ENCODE assay signal across 8 cellular contexts in the genomic region with DNA sequence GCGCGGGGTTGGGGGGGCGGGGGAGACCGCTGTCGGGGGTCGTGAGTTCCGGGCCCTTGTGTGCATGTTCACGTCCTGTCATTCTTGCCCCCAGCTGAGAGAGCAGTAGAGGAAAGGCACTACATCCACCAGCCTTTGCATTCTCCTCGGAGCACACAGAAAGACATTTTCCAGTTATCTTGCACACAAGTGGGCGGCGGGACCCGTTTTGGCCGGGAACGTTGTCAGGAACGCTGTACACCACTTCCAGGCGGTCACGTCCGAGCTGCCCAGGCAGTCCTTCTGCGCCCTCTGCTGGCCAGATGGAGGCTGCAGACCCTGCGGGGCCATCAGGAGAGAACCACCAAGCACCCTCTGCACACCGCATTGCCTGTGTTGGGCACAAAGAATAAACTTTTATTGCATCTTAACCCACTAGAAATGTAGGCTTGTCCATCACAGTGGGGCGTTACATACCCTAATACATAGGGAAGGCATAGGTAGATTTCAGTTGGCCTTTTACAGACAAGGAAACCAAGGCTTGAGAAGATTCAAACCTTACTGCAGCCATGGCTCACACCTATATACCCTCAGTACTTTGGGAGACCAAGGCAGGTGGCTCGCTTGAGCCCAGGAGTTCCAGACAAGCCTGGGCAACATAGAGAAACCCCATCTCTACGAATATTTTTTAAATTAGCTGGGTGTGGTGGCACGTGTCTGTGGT. TPM values are rescaled to one million over a fixed set of nuclear protein-coding genes. Genes with fewer than 3 reads are reported as not detected.
DNase-seq lines count a peak whose midpoint lies in the region; ATAC-seq and TF ChIP-seq lines count a peak whose summit lies in the region.

No MANE protein-coding gene starts in this region.

- H3K4me3 Mint-ChIP-seq in activated B cell treated with CpG ODN at 0.5 μM for 24 hours: no peak overlapping the region

- H3K27ac ChIP-seq in GM23248: no peak overlapping the region

- H3F3A ChIP-seq in GM23248 (ENCODE audit: insufficient read depth): no peaks in the 10 kb centered on the region

- H3K4me1 Mint-ChIP-seq in activated B cell treated with CpG ODN at 0.5 μM for 24 hours: peaks cover 20% of the 10 kb centered on the region

- H3K36me3 Mint-ChIP-seq in activated B cell treated with CpG ODN at 0.5 μM for 24 hours (ENCODE audit: low read depth): no peaks in the 10 kb centered on the region

- peak overlapping the region; percentile 46 for H3K27ac Mint-ChIP-seq in activated B cell treated with CpG ODN at 0.5 μM for 24 hours

- no peaks in the 10 kb centered on the region for H4K20me1 ChIP-seq in GM23248 (ENCODE audit: insufficient read depth)

- peaks cover 9% of the 10 kb centered on the region for H3K27me3 ChIP-seq in GM23248 (replicated peaks; ENCODE audit: insufficient read depth)

- no peaks in the 10 kb centered on the region for H3K79me2 ChIP-seq in GM23248 (ENCODE audit: insufficient read depth)

- no peak overlapping the region for H3K9ac ChIP-seq in GM23248

- no peak overlapping the region for H3K4me2 ChIP-seq in GM23248 (ENCODE audit: unreplicated experiment)

- no peaks in the 10 kb centered on the region for H3K27me3 Mint-ChIP-seq in activated B cell treated with CpG ODN at 0.5 μM for 24 hours

- H3K9me3 Mint-ChIP-seq in activated B cell treated with CpG ODN at 0.5 μM for 24 hours: no peaks in the 10 kb centered on the region

- H2AFZ ChIP-seq in GM23248: no peak overlapping the region

- no peaks in the 10 kb centered on the region for H3K9me3 ChIP-seq in GM23248 (ENCODE audit: low read depth)

- DNase-seq in AG09309 (ENCODE audit: low read depth) (peak; percentile 40), GM23248 (peak; percentile 91), NCI-H2196 (lab: John Stamatoyannopoulos, UW; ENCODE audit: unreplicated experiment) (peak; percentile 88), activated B cell treated with CpG ODN at 0.5 μM for 24 hours (peak; percentile 82), T47D (ENCODE audit: low read depth in 1 of 2, low spot score in 1 of 2) (peak; percentile 78 to 84), islet precursor cell (peak; percentile 95)
- DNase-seq in stimulated activated CD4-positive, alpha-beta T cell treated with anti-CD3 and anti-CD28 coated beads, Interleukin-15, amount 100 ng/mL, for 48 hours (ENCODE audit: low read depth in 2 of 2): peak; percentile 69 to 82

- H3K36me3 ChIP-seq in GM23248 (ENCODE audit: low read depth): no peaks in the 10 kb centered on the region

- no peaks in the 10 kb centered on the region for H3K9me2 ChIP-seq in GM23248 (ENCODE audit: insufficient read depth)

- 0 out of 2 replicates have a peak, but pooled peaks cover 6% of the 10 kb centered on the region for H3K4me1 ChIP-seq in GM23248 (ENCODE audit: insufficient read depth)

- intact Hi-C loops in activated B cell treated with CpG ODN at 0.5 μM for 24 hours (cut with micrococcal nuclease): loop anchor here (1.0 to 10.0 kb wide), 8 partner anchors 14 to 694 kb away; a partner anchor contains a TSS

- CTCF ChIA-PET in activated B cell treated with CpG ODN at 0.5 μM for 24 hours (lab: Charles Lee): interaction anchor here (0.8 to 11.9 kb wide), 9 partner anchors 10 to 468 kb away, joined by 3 to 334 read pairs (median 6); a partner anchor contains a TSS

- 18 to 30% methylated on average over 19 to 25 of the region's 25 CpGs for WGBS in GM23248 (ENCODE audit: low coverage in 1 of 2, low lambda C conversion rate in 2 of 2, missing lambda C conversion rate in 2 of 2), 2 experiments

- TF ChIP-seq CTCF in AG09309 (IDR thresholded peaks at IDR 0.05; ENCODE audit: control insufficient read depth, insufficient read depth, low read depth, low read length, missing control alignments) (peak; percentile 100), activated B cell treated with CpG ODN at 0.5 μM for 24 hours (IDR thresholded peaks at IDR 0.05) (peak; percentile 76)

- ATAC-seq in activated B cell treated with CpG ODN at 0.5 μM for 24 hours (ENCODE audit: low read depth) (peak; percentile 29), HG03432 (IDR thresholded peaks at IDR 0.05; ENCODE audit: unreplicated experiment) (no peak)

- POLR2A ChIA-PET in activated B cell treated with CpG ODN at 0.5 μM for 24 hours (lab: Charles Lee): interaction anchor here (0.6 to 2.5 kb wide), 7 partner anchors 10 to 443 kb away, joined by 3 to 24 read pairs (median 4); a partner anchor contains a TSS

- in situ Hi-C loops in GM23248 (cut with MboI) (loop anchor here (5.0 to 25.0 kb wide), 3 partner anchors 356 to 701 kb away; a partner anchor contains a TSS), T47D (cut with HindIII; ENCODE audit: low pct_unique_long_range_greater_than_20kb, low sequenced_read_pairs) (no loop called here)

- no peak overlapping the region for H3K4me3 ChIP-seq in AG09309 (ENCODE audit: control insufficient read depth, low read depth, low read length)
- H3K4me3 ChIP-seq in GM23248: no peak overlapping the region

RNA-seq across cellular contexts. Expression of a gene that starts 2.8 kb away (rescaled TPM):
- total RNA-seq in GM23248 (2014; rRNA removed; shearing (Covaris generic)): 0.43 TPM in 1 of 2 replicates, not detected in the other
- polyA plus RNA-seq in GM23248 (2016; fragmentation: Nextera tagmentation; extraction: Ambion mirVana): 0.38 and 1.2 TPM in 2 replicates
- 1.1 and 1.4 TPM in 2 replicates for total RNA-seq in activated B cell treated with CpG ODN at 0.5 μM for 24 hours

RNA-seq across cellular contexts. Expression of a gene that starts 40.8 kb away (rescaled TPM):
- total RNA-seq in GM23248 (2014; rRNA removed; shearing (Covaris generic)): 11.7 and 16.8 TPM in 2 replicates
- polyA plus RNA-seq in GM23248 (2016; fragmentation: Nextera tagmentation; extraction: Ambion mirVana): 64.4 and 66.0 TPM in 2 replicates
- total RNA-seq in activated B cell treated with CpG ODN at 0.5 μM for 24 hours: 0.42 and 0.54 TPM in 2 replicates

Comparison
In these comparisons a context has a peak if more than half of its experiments do, and no peak if none do; other contexts are left out.
1. DNase-seq: peak in every context shown above with its lines; median percentile 95 in islet precursor cell; 91 in GM23248; 88 in NCI-H2196; 82 in activated B cell treated with CpG ODN at 0.5 μM for 24 hours; 81 in T47D; 76 in stimulated activated CD4-positive, alpha-beta T cell treated with anti-CD3 and anti-CD28 coated beads, Interleukin-15, amount 100 ng/mL, for 48 hours; 40 in AG09309.